Comparison of ENCODE assay signal across 8 cellular contexts in genomic region chr6:28606424-28607391, GRCh38.
DNase-seq lines count a peak whose midpoint lies in the region; ATAC-seq and TF ChIP-seq lines count a peak whose summit lies in the region.

No MANE protein-coding gene starts in this region.

- H3K4me1 ChIP-seq in GM23248 (ENCODE audit: insufficient read depth) (no peaks in the 10 kb centered on the region), foreskin keratinocyte (no peaks in the 10 kb centered on the region), spleen (peaks cover 0 to 7% (median 3%) of the 10 kb centered on the region in 6 donors)

- H3F3A ChIP-seq in GM23248 (ENCODE audit: insufficient read depth): no peaks in the 10 kb centered on the region

- no peak for TF ChIP-seq POLR2A in spleen (IDR thresholded peaks at IDR 0.05)

- H3K79me2 ChIP-seq in GM23248 (ENCODE audit: insufficient read depth): no peaks in the 10 kb centered on the region

- no peak overlapping the region for H3K9ac ChIP-seq in GM23248

- POLR2A ChIA-PET in activated CD8-positive, alpha-beta T cell treated with anti-CD3 and anti-CD28 coated beads for 36 hours (lab: Charles Lee): interaction anchor here (0.8 kb wide), 1 partner anchor 1360 kb away, joined by 3 read pairs; no protein-coding TSS in a partner anchor

- H3K36me3 ChIP-seq in GM23248 (ENCODE audit: low read depth) (no peaks in the 10 kb centered on the region), spleen (no peaks in the 10 kb centered on the region)

- peak; percentile 38 for TF ChIP-seq CTCF in activated CD8-positive, alpha-beta T cell treated with anti-CD3 and anti-CD28 coated beads for 36 hours (IDR thresholded peaks at IDR 0.05)
- TF ChIP-seq CTCF in foreskin keratinocyte (conservative IDR thresholded peaks at IDR 0.05) (peak; percentile 56), spleen (IDR thresholded peaks at IDR 0.05 in 8 of 11, conservative IDR thresholded peaks at IDR 0.05 in 3 of 11) (no peak)

- H3K27me3 ChIP-seq in GM23248 (replicated peaks; ENCODE audit: insufficient read depth): no peaks in the 10 kb centered on the region
- peaks cover 26% of the 10 kb centered on the region for H3K27me3 ChIP-seq in foreskin keratinocyte
- peaks cover 3 to 92% (median 34%) of the 10 kb centered on the region in 7 donors for H3K27me3 ChIP-seq in spleen (replicated peaks in 1 of 7)

- peak overlapping the region; percentile 74 for H2AFZ ChIP-seq in GM23248

- peak; percentile 96 for DNase-seq in COLO829 (ENCODE audit: low spot score)
- DNase-seq in GM23248: peak; percentile 75
- peak; percentile 98 for DNase-seq in NCI-H2171 treated with DMSO at 0.1 percent for 48 hours (lab: John Stamatoyannopoulos, UW)
- DNase-seq in activated CD8-positive, alpha-beta T cell treated with anti-CD3 and anti-CD28 coated beads for 36 hours: peak; percentile 72
- peak; percentile 64 to 78 for DNase-seq in foreskin keratinocyte
- DNase-seq in stimulated activated CD4-positive, alpha-beta T cell treated with anti-CD3 and anti-CD28 coated beads, Interleukin-12 subunit alpha, Interleukin-12 subunit beta, amount 100 ng/mL, for 24 hours (ENCODE audit: low read depth in 2 of 2): peak; percentile 32 to 58
- DNase-seq in spleen: no peak
- DNase-seq in AML-193 (lab: John Stamatoyannopoulos, UW): no peak

- H3K4me3 ChIP-seq in GM23248 (peak overlapping the region; percentile 76), spleen (peak overlapping the region in 1 of 8 donors; percentile 34)

- no peaks in the 10 kb centered on the region for H3K36me3 Mint-ChIP-seq in activated CD8-positive, alpha-beta T cell treated with anti-CD3 and anti-CD28 coated beads for 36 hours (ENCODE audit: low read depth)

- in situ Hi-C loops in GM23248 (cut with MboI): no loop called here

- no peaks in the 10 kb centered on the region for H3K9me3 Mint-ChIP-seq in activated CD8-positive, alpha-beta T cell treated with anti-CD3 and anti-CD28 coated beads for 36 hours

- H3K27me3 Mint-ChIP-seq in activated CD8-positive, alpha-beta T cell treated with anti-CD3 and anti-CD28 coated beads for 36 hours: peaks cover 41% of the 10 kb centered on the region

- peak overlapping the region; percentile 86 for H3K4me2 ChIP-seq in GM23248 (ENCODE audit: unreplicated experiment)

- peaks cover 4% of the 10 kb centered on the region for H3K4me1 Mint-ChIP-seq in activated CD8-positive, alpha-beta T cell treated with anti-CD3 and anti-CD28 coated beads for 36 hours (ENCODE audit: low read depth)

- H3K4me3 Mint-ChIP-seq in activated CD8-positive, alpha-beta T cell treated with anti-CD3 and anti-CD28 coated beads for 36 hours: peak overlapping the region; percentile 69

- H3K27ac ChIP-seq in GM23248 (no peak overlapping the region), foreskin keratinocyte (no peak overlapping the region), spleen (no peak overlapping the region)

- intact Hi-C loops in activated CD8-positive, alpha-beta T cell treated with anti-CD3 and anti-CD28 coated beads for 36 hours (cut with micrococcal nuclease): no loop called here
- intact Hi-C loops in spleen (cut with DNase I; ENCODE audit: low total_unique reads): no loop called here

- WGBS in GM23248 (ENCODE audit: low coverage in 1 of 2, low lambda C conversion rate in 2 of 2, missing lambda C conversion rate in 2 of 2), 2 experiments: 2 to 3% methylated on average over 30 of the region's 30 CpGs
- 6 to 7% (median 7%) methylated on average over 30 of the region's 30 CpGs for WGBS in spleen, 5 donors

- CTCF ChIA-PET in activated CD8-positive, alpha-beta T cell treated with anti-CD3 and anti-CD28 coated beads for 36 hours (lab: Charles Lee): interaction anchor here (0.7 to 1.5 kb wide), 7 partner anchors 10 to 224 kb away, joined by 3 to 4 read pairs (median 3); no protein-coding TSS in a partner anchor

- H4K20me1 ChIP-seq in GM23248 (ENCODE audit: insufficient read depth): no peaks in the 10 kb centered on the region

- no peaks in the 10 kb centered on the region for H3K9me3 ChIP-seq in GM23248 (ENCODE audit: low read depth)
- H3K9me3 ChIP-seq in spleen: no peaks in the 10 kb centered on the region

- no peaks in the 10 kb centered on the region for H3K9me2 ChIP-seq in GM23248 (ENCODE audit: insufficient read depth)

- H3K27ac Mint-ChIP-seq in activated CD8-positive, alpha-beta T cell treated with anti-CD3 and anti-CD28 coated beads for 36 hours: no peak overlapping the region

- ATAC-seq in activated CD8-positive, alpha-beta T cell treated with anti-CD3 and anti-CD28 coated beads for 36 hours: peak; percentile 92
- ATAC-seq in foreskin keratinocyte: peak; percentile 94

Comparison
In these comparisons a context has a peak if more than half of its experiments do, and no peak if none do; other contexts are left out.
1. DNase-seq: peak in COLO829 (single experiment), GM23248 (single experiment), NCI-H2171 treated with DMSO at 0.1 percent for 48 hours (single experiment), activated CD8-positive, alpha-beta T cell treated with anti-CD3 and anti-CD28 coated beads for 36 hours (single experiment), foreskin keratinocyte (2 of 2) and stimulated activated CD4-positive, alpha-beta T cell treated with anti-CD3 and anti-CD28 coated beads, Interleukin-12 subunit alpha, Interleukin-12 subunit beta, amount 100 ng/mL, for 24 hours (2 of 2); none in spleen (single experiment) and AML-193 (0 of 2).
2. CTCF ChIP-seq: peak in activated CD8-positive, alpha-beta T cell treated with anti-CD3 and anti-CD28 coated beads for 36 hours (single experiment) and foreskin keratinocyte (single experiment); none in spleen (0 of 11).